In the genomic region with DNA sequence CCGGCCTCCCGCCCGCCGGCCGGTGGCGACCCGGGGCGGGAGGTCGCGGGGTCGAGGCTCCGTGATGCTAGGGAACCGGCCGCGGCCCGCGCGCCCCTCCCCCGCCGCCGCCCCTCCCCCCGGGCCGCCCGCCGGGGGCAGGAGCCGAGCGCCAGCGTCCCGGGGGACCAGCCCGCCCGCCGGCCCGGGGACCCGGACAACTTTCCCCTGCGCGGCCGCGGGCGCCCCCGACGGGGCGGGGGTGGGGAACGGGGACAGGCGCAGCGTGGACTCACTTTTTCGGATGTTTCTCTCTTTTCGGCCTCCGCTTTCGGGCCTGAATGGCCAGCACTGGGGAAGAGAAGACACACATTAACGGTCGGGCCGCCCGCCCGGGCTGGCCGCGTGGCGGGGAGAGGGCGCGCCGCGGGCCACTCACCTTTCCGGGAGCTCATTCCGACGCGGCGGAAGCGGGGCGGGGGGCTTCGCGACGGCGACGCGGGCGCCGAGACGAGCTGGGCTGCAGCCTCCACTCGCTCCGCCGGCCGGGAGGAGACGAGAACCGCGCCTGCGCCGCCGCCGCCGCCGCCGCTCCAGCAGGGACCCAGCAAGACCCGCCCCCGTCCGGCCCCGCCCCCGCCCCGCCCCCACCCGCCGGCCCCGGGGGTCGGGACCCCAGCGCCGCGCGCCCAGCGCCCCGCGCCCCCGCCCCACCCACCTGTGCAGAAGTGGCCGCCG, we compare ENCODE assay signal across 8 cellular contexts. TPM values are rescaled to one million over a fixed set of nuclear protein-coding genes. Genes with fewer than 3 reads are reported as not detected.
A peak's percentile ranks its signal among the peaks of the same experiment; 100 is the strongest.
DNase-seq lines count a peak whose midpoint lies in the region; ATAC-seq and TF ChIP-seq lines count a peak whose summit lies in the region.

A gene (minus strand): TSS at position 549 of the 717 bp plus-strand sequence.

- peaks cover 3% of the 10 kb centered on the region for H3K36me3 ChIP-seq in iPS DF 6.9 (ENCODE audit: control insufficient read depth, insufficient read depth, low read length)
- H3K36me3 ChIP-seq in gastrocnemius medialis = no peaks in the 10 kb centered on the region

- no peaks in the 10 kb centered on the region for H3K27me3 ChIP-seq in iPS DF 6.9 (ENCODE audit: control insufficient read depth, insufficient read depth, low read length)
- no peaks in the 10 kb centered on the region for H3K27me3 ChIP-seq in gastrocnemius medialis

- no peak within 1 kb of the TSS for H3K27ac ChIP-seq in iPS DF 6.9 (ENCODE audit: low read length)
- peak within 1 kb of the TSS; percentile 73 to 92 (median 83) for H3K27ac ChIP-seq in gastrocnemius medialis

- intact Hi-C loops in gastrocnemius medialis (cut with DNase I; ENCODE audit: low total_unique reads) = loop anchor here (2.0 to 5.0 kb wide), 4 partner anchors 51 to 406 kb away; a partner anchor contains a TSS

- DNase-seq in GF-D8 (lab: John Stamatoyannopoulos, UW) = peak; percentile 19
- peak; percentile 81 for DNase-seq in LoVo (ENCODE audit: low spot score)
- DNase-seq in T-helper 22 cell (ENCODE audit: low read depth) = peak; percentile 57
- peak; percentile 92 for DNase-seq in astrocyte of the hippocampus (ENCODE audit: low read depth, low spot score)
- DNase-seq in iPS DF 6.9 (ENCODE audit: low read depth, low spot score) = no peak
- peak; percentile 62 to 63 for DNase-seq in gastrocnemius medialis
- DNase-seq in GOT3 (lab: John Stamatoyannopoulos, UW) = no peak

- ATAC-seq in GM21786 (IDR thresholded peaks at IDR 0.05; ENCODE audit: unreplicated experiment) (peak; percentile 77), gastrocnemius medialis (peak; percentile 79 to 84)

- peak; percentile 69 to 80 for TF ChIP-seq POLR2A in gastrocnemius medialis (IDR thresholded peaks at IDR 0.05)

- no peak for TF ChIP-seq CTCF in gastrocnemius medialis (IDR thresholded peaks at IDR 0.05 in 4 of 5, conservative IDR thresholded peaks at IDR 0.05 in 1 of 5)

- H3K9me3 ChIP-seq in iPS DF 6.9 (ENCODE audit: control insufficient read depth, insufficient read depth, low read length) (no peaks in the 10 kb centered on the region), gastrocnemius medialis (no peaks in the 10 kb centered on the region)

- H3K4me3 ChIP-seq in iPS DF 6.9 (ENCODE audit: low read length) (peak within 1 kb of the TSS; percentile 96), gastrocnemius medialis (peak within 1 kb of the TSS; percentile 71 to 98 (median 88))

- in situ Hi-C loops in gastrocnemius medialis (cut with MboI; ENCODE audit: low sequenced_read_pairs in 4 of 4) = no loop called here

- no CpG with 5 or more reads among the region's 111 CpGs for WGBS in iPS DF 6.9 (ENCODE audit: insufficient coverage, insufficient read length)

- no peaks in the 10 kb centered on the region for H3K4me1 ChIP-seq in iPS DF 6.9 (ENCODE audit: control insufficient read depth, insufficient read depth, low read length)
- H3K4me1 ChIP-seq in gastrocnemius medialis = peaks cover 9 to 12% of the 10 kb centered on the region in 2 donors

RNA-seq across cellular contexts. Expression of the gene that starts here (rescaled TPM):
- 10 to 100 TPM; 18.1 to 49.0 (median 21.3) TPM for total RNA-seq in gastrocnemius medialis

Comparison
In these comparisons a context has a peak if more than half of its experiments do, and no peak if none do; other contexts are left out.
1. DNase-seq: peak in GF-D8 (single experiment), LoVo (single experiment), T-helper 22 cell (single experiment), astrocyte of the hippocampus (single experiment) and gastrocnemius medialis (2 of 2); none in iPS DF 6.9 (single experiment) and GOT3 (single experiment).